ENCODE assay signal across 12 cellular contexts in the genomic region with DNA sequence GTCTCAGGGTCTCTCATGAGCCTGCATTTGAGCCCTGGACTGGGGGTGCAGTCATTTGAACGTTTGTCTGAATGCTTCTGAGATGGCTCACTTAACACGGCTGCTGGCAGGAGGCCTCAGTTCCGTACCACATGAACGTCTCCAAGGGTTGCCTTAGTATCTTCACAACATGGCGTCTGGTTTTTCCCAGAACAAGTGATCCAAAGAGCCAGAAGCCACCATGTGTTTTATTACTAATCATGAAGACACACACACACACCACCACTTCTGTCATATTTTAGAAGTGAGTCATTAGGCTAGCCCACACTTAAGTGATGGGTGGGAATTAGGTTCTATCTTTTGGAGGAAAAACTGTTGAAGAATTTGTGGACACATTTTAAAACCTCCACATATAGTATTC. TPM values are rescaled to one million over a fixed set of nuclear protein-coding genes. Genes with fewer than 3 reads are reported as not detected.
DNase-seq lines count a peak whose midpoint lies in the region; ATAC-seq and TF ChIP-seq lines count a peak whose summit lies in the region.
"Had no signal": no experiment of that assay in that cellular context is flagged by ENCODE, and none has a peak within 500 bp of the region (broad histone marks: within the 10 kb centered on the region; RNA-seq: fewer than 3 reads in every experiment).

No MANE protein-coding gene starts in this region.

- H3K79me2 ChIP-seq in PC-3 (ENCODE audit: low read length) (no peaks in the 10 kb centered on the region), trophoblast cell (ENCODE audit: control insufficient read depth, insufficient read depth, low read length, poor library complexity) (no peaks in the 10 kb centered on the region)

- no peaks in the 10 kb centered on the region for H3K27me3 ChIP-seq in PC-3 (ENCODE audit: low read length)
- H3K27me3 ChIP-seq in trophoblast cell (ENCODE audit: insufficient read depth, low read length): no peaks in the 10 kb centered on the region
- H3K27me3 ChIP-seq: body of pancreas had no signal

- H3K4me3 ChIP-seq in PC-3 (ENCODE audit: low read length) (no peak overlapping the region), epithelial cell of proximal tubule (ENCODE audit: low read depth, low read length) (no peak overlapping the region), trophoblast cell (ENCODE audit: low read depth, low read length) (no peak overlapping the region)
- H3K4me3 ChIP-seq: body of pancreas had no signal

- DNase-seq in Caki2 (ENCODE audit: low read depth) (peak; percentile 76), PC-3 (peak; percentile 69), epithelial cell of proximal tubule (ENCODE audit: low read depth) (peak; percentile 89), trophoblast cell (no peak), GM13976 (ENCODE audit: low spot score) (no peak), GOT3 (lab: John Stamatoyannopoulos, UW) (no peak), midbrain (lab: John Stamatoyannopoulos, UW) (no peak)
- DNase-seq: body of pancreas, NCI-H1436, T-helper 9 cell had no signal

- no peaks in the 10 kb centered on the region for H3K79me1 ChIP-seq in trophoblast cell (ENCODE audit: low read length)

- H3K4me1 ChIP-seq in PC-3 (ENCODE audit: insufficient read depth, low read length) (peaks cover 9% of the 10 kb centered on the region), trophoblast cell (ENCODE audit: control insufficient read depth in 1 of 2, insufficient read depth in 2 of 2, low read length in 2 of 2) (peaks cover 0 to 2% of the 10 kb centered on the region in 2 experiments)

- ATAC-seq in PC-3: peak; percentile 60
- no peak for ATAC-seq in HG03565 (IDR thresholded peaks at IDR 0.05; ENCODE audit: unreplicated experiment)
- ATAC-seq: body of pancreas, esophagus mucosa had no signal

- H2BK5ac ChIP-seq in trophoblast cell (ENCODE audit: low read depth, low read length, poor library complexity): no peak overlapping the region

- no peak overlapping the region for H3K18ac ChIP-seq in trophoblast cell (ENCODE audit: low read length)

- no peak overlapping the region for H2AK5ac ChIP-seq in trophoblast cell (ENCODE audit: low read length)

- H3K36me3 ChIP-seq in PC-3 (ENCODE audit: low read depth, low read length) (no peaks in the 10 kb centered on the region), trophoblast cell (ENCODE audit: control insufficient read depth in 1 of 2, insufficient read depth in 2 of 2, low read length in 2 of 2) (no peaks in the 10 kb centered on the region)

- in situ Hi-C loops in Caki2 (cut with HindIII; ENCODE audit: low pct_unique_long_range_greater_than_20kb, low sequenced_read_pairs) (no loop called here), GM13976 (cut with MboI; ENCODE audit: low sequenced_read_pairs, unreplicated experiment) (no loop called here)

- POLR2A ChIA-PET in PC-3 (lab: Charles Lee; ENCODE audit: unreplicated experiment): no interaction called here

- H3K4ac ChIP-seq in trophoblast cell (ENCODE audit: low read depth, low read length): no peak overlapping the region

- no peak overlapping the region for H4K12ac ChIP-seq in trophoblast cell (ENCODE audit: low read depth, low read length)

- H2BK120ac ChIP-seq in trophoblast cell (ENCODE audit: insufficient read depth, low read length, poor library complexity): no peak overlapping the region

- H3K27ac ChIP-seq in PC-3 (ENCODE audit: low read length): peak overlapping the region; percentile 21; the same call in 1 of the 2 replicates
- no peak overlapping the region for H3K27ac ChIP-seq in trophoblast cell (ENCODE audit: low read depth, low read length)
- H3K27ac ChIP-seq: body of pancreas had no signal

- H4K20me1 ChIP-seq in PC-3 (ENCODE audit: low read length): no peaks in the 10 kb centered on the region

- H3K9me3 ChIP-seq in PC-3 (ENCODE audit: low read length) (no peaks in the 10 kb centered on the region), trophoblast cell (ENCODE audit: insufficient read depth, low read depth, low read length) (no peaks in the 10 kb centered on the region)
- H3K9me3 ChIP-seq: body of pancreas had no signal

- BruUV-seq in PC-3 (replicated peaks; lab: Mats Ljungman, UMichigan): no TSS peak

- H2AFZ ChIP-seq in PC-3 (ENCODE audit: low read length) (peak overlapping the region; percentile 73), trophoblast cell (ENCODE audit: insufficient read depth, low read length, poor library complexity) (no peak overlapping the region)

- no peaks in the 10 kb centered on the region for H3F3A ChIP-seq in PC-3 (ENCODE audit: low read length, unreplicated experiment)

- H3K9ac ChIP-seq in PC-3 (ENCODE audit: low read length): no peak overlapping the region; the same call in 1 of the 2 replicates
- H3K9ac ChIP-seq in trophoblast cell (ENCODE audit: low read length): no peak overlapping the region

- no peak for TF ChIP-seq CTCF in PC-3 (conservative IDR thresholded peaks at IDR 0.05; ENCODE audit: low read depth, low read length)
- no peak for TF ChIP-seq CTCF in epithelial cell of proximal tubule (conservative IDR thresholded peaks at IDR 0.05; ENCODE audit: low read depth, low read length)
- no peak for TF ChIP-seq CTCF in GM13976 (IDR thresholded peaks at IDR 0.05; ENCODE audit: borderline replicate concordance, control extremely low read depth, extremely low read depth, insufficient read depth, missing control alignments)

- no CpG with 5 or more reads among the region's 5 CpGs for WGBS in trophoblast cell (ENCODE audit: extremely low coverage, insufficient coverage, insufficient read length)

- no peak overlapping the region for H4K91ac ChIP-seq in trophoblast cell (ENCODE audit: low read depth, low read length)

- no peak overlapping the region for H2BK12ac ChIP-seq in trophoblast cell (ENCODE audit: low read length)

- no peak overlapping the region for H4K8ac ChIP-seq in trophoblast cell (ENCODE audit: low read depth, low read length)

- no peaks in the 10 kb centered on the region for H3K9me2 ChIP-seq in PC-3 (replicated peaks; ENCODE audit: low read length)

- H3K23ac ChIP-seq in trophoblast cell (ENCODE audit: low read length): peak overlapping the region; percentile 77

- peak overlapping the region; percentile 30; the same call in 1 of the 2 replicates for H3K4me2 ChIP-seq in PC-3 (ENCODE audit: low read length)
- H3K4me2 ChIP-seq in trophoblast cell (ENCODE audit: low read length): no peak overlapping the region

- CTCF ChIA-PET in PC-3 (lab: Charles Lee): no interaction called here

- intact Hi-C loops in PC-3 (cut with micrococcal nuclease): loop anchor here (5.0 kb wide), 1 partner anchor 272 kb away; no protein-coding TSS in a partner anchor

- no peak overlapping the region for H3K14ac ChIP-seq in trophoblast cell (ENCODE audit: low read length)

RNA-seq across cellular contexts. Expression of a gene that starts 15.0 kb away (rescaled TPM):
- 46.5 and 47.0 TPM in 2 replicates for total RNA-seq in Caki2 (2014; rRNA removed; shearing (Covaris generic); ENCODE audit: low replicate concordance)
- 88.0 and 93.0 TPM in 2 replicates for total RNA-seq in PC-3 (2014; rRNA removed)
- total RNA-seq in epithelial cell of proximal tubule: 66.5 and 69.6 TPM in 2 replicates
- 40.2 and 40.9 TPM in 2 replicates for polyA plus RNA-seq in trophoblast cell (2013)

Comparison
In these comparisons a context has a peak if more than half of its experiments do, and no peak if none do; other contexts are left out.
1. DNase-seq: peak in Caki2 (single experiment), PC-3 (single experiment) and epithelial cell of proximal tubule (single experiment); none in trophoblast cell (0 of 2), GM13976 (single experiment), GOT3 (single experiment) and midbrain (single experiment).